ENCODE assay signal across 10 cellular contexts in the genomic region with DNA sequence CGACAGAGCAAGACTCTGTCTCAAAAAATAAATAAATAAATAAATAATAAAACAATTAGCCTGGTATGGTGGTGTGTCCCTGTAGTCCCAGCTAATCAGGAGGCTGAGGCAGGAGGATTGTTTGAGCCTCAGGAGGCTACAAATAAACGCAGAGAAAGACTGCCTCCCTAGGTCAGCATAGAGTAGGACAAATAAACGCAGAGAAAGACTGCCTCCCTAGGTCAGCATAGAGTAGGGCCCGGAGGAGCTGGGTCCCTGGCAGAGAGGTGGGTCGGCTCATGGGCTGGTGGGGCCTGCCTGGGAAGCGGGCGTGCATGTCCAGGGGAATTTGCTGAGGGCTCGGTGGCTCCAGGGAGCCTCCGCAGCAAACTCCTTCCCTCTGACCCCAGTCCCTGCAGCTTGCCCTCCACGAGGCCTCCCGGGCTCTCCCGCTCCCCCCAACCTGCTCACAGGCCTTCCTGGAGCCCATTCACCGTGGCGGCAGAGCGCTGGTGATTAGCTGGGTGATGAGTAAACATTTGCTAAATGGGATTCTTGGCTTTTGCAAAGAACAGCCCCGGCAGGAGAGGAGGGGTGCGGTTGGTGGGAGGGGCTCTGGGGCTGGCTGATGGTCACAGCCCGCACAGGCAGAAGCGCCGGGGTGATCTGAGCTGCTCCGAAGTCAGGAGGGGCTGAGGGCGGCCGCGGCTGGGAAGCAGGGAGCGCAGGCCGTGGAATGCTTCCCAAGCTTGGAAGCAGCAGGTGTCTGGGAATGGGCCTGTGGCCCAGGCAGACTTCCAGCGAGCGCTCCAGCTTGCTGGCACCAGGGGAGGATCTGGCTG.
DNase-seq lines count a peak whose midpoint lies in the region; ATAC-seq and TF ChIP-seq lines count a peak whose summit lies in the region.
"Had no signal": no experiment of that assay in that cellular context is flagged by ENCODE, and none has a peak within 500 bp of the region (broad histone marks: within the 10 kb centered on the region; RNA-seq: fewer than 3 reads in every experiment).

No MANE protein-coding gene starts in this region.

- TF ChIP-seq CTCF in mammary epithelial cell (conservative IDR thresholded peaks at IDR 0.05 in 1 of 2, IDR thresholded peaks at IDR 0.05 in 1 of 2; ENCODE audit: extremely low read depth in 1 of 2, insufficient read depth in 1 of 2, low read depth in 1 of 2, low read length in 2 of 2) (no peak), MCF 10A (IDR thresholded peaks at IDR 0.05; ENCODE audit: unreplicated experiment) (no peak), brain (conservative IDR thresholded peaks at IDR 0.05) (no peak)

- BruUV-seq in mammary epithelial cell (replicated peaks; lab: Mats Ljungman, UMichigan) (no TSS peak), MCF 10A (replicated peaks; lab: Mats Ljungman, UMichigan) (no TSS peak)

- H2AFZ ChIP-seq in mammary epithelial cell (ENCODE audit: low read depth, low read length): peak overlapping the region; percentile 7

- H3K36me3 Mint-ChIP-seq in MCF 10A (ENCODE audit: insufficient read depth, unreplicated experiment) (peaks cover 4% of the 10 kb centered on the region), brain (no peaks in the 10 kb centered on the region)
- no peaks in the 10 kb centered on the region for H3K36me3 Mint-ChIP-seq in stimulated activated naive B cell treated with anti-CD40 and anti-IgM and Interleukin-4, amounts not matched to agents 10 μg/mL and 1 μg/mL and 100 μg/mL, for 72 hours
- H3K36me3 Mint-ChIP-seq in CD8-positive, alpha-beta memory T cell: no peaks in the 10 kb centered on the region
- no peaks in the 10 kb centered on the region for H3K36me3 Mint-ChIP-seq in activated T-cell treated with anti-CD3 and anti-CD28 coated beads, Interleukin-2, amount 50 U/mL, for 24 hours (ENCODE audit: low read depth)

- peak; percentile 8 for DNase-seq in mammary epithelial cell
- no peak for DNase-seq in MCF 10A (ENCODE audit: unreplicated experiment)
- peak; percentile 79 for DNase-seq in left kidney (ENCODE audit: low read depth, low spot score)
- DNase-seq in stimulated activated naive B cell treated with anti-CD40 and anti-IgM and Interleukin-4, amounts not matched to agents 10 μg/mL and 1 μg/mL and 100 μg/mL, for 72 hours: no peak
- no peak for DNase-seq in CD8-positive, alpha-beta memory T cell
- no peak for DNase-seq in middle frontal gyrus (ENCODE audit: extremely low spot score, low spot score)
- no peak for DNase-seq in activated T-cell treated with anti-CD3 and anti-CD28 coated beads, Interleukin-2, amount 50 U/mL, for 24 hours
- DNase-seq: glutamatergic neuron had no signal

- ATAC-seq in stimulated activated naive B cell treated with anti-CD40 and anti-IgM and Interleukin-4, amounts not matched to agents 10 μg/mL and 1 μg/mL and 100 μg/mL, for 72 hours (replicated peaks): no peak

- 46% methylated on average over 12 of the region's 28 CpGs for WGBS in mammary epithelial cell (ENCODE audit: low coverage, missing lambda C conversion rate)

- dilution Hi-C loops in mammary epithelial cell (cut with HindIII; ENCODE audit: low sequenced_read_pairs): loop anchor here (5.0 kb wide), 1 partner anchor 45 kb away; no protein-coding TSS in a partner anchor

- in situ Hi-C loops in mammary epithelial cell (cut with MboI; ENCODE audit: low sequenced_read_pairs in 2 of 2): no loop called here

- CTCF ChIA-PET in mammary epithelial cell (lab: Charles Lee; ENCODE audit: low non-redundant PET): no interaction called here
- CTCF ChIA-PET in MCF 10A (lab: Yijun Ruan, JAX): interaction anchor here (1.0 kb wide), 2 partner anchors 23 to 94 kb away, joined by 4 to 6 read pairs; no protein-coding TSS in a partner anchor
- CTCF ChIA-PET in CD8-positive, alpha-beta memory T cell (lab: Charles Lee): no interaction called here

- H3K27me3 ChIP-seq in mammary epithelial cell (ENCODE audit: insufficient read depth, low read length): peaks cover 3% of the 10 kb centered on the region
- no peaks in the 10 kb centered on the region for H3K27me3 ChIP-seq in CD8-positive, alpha-beta memory T cell (ENCODE audit: insufficient read depth, low read length, poor library complexity, severe bottlenecking)

- intact Hi-C loops in mammary epithelial cell (cut with micrococcal nuclease): no loop called here
- intact Hi-C loops in MCF 10A (cut with micrococcal nuclease): no loop called here

- no peaks in the 10 kb centered on the region for H3K79me2 ChIP-seq in mammary epithelial cell (ENCODE audit: insufficient read depth, low read length)

- H3K36me3 ChIP-seq in mammary epithelial cell (ENCODE audit: insufficient read depth, low read length): no peaks in the 10 kb centered on the region
- no peaks in the 10 kb centered on the region for H3K36me3 ChIP-seq in CD8-positive, alpha-beta memory T cell (ENCODE audit: insufficient read depth, low read length)

- H3K27me3 Mint-ChIP-seq in MCF 10A (ENCODE audit: insufficient read depth, unreplicated experiment) (no peaks in the 10 kb centered on the region), brain (peaks cover 2% of the 10 kb centered on the region)
- peaks cover 6 to 15% of the 10 kb centered on the region in 2 donors for H3K27me3 Mint-ChIP-seq in stimulated activated naive B cell treated with anti-CD40 and anti-IgM and Interleukin-4, amounts not matched to agents 10 μg/mL and 1 μg/mL and 100 μg/mL, for 72 hours
- peaks cover 0 to 4% of the 10 kb centered on the region in 2 donors for H3K27me3 Mint-ChIP-seq in CD8-positive, alpha-beta memory T cell
- H3K27me3 Mint-ChIP-seq in activated T-cell treated with anti-CD3 and anti-CD28 coated beads, Interleukin-2, amount 50 U/mL, for 24 hours: no peaks in the 10 kb centered on the region

- H3K4me1 ChIP-seq in mammary epithelial cell (ENCODE audit: insufficient read depth, low read length): no peaks in the 10 kb centered on the region
- H3K4me1 ChIP-seq in CD8-positive, alpha-beta memory T cell (ENCODE audit: insufficient read depth, low read length): no peaks in the 10 kb centered on the region

- POLR2A ChIA-PET in MCF 10A (lab: Yijun Ruan, JAX): no interaction called here
- POLR2A ChIA-PET in CD8-positive, alpha-beta memory T cell (lab: Charles Lee): interaction anchor here (0.6 kb wide), 1 partner anchor 187 kb away, joined by 11 read pairs; no protein-coding TSS in a partner anchor

- H3K27ac Mint-ChIP-seq in MCF 10A (ENCODE audit: low read depth, unreplicated experiment): no peak overlapping the region
- peak overlapping the region in 4 of 5 experiments; percentile 52 to 89 (median 78) for H3K27ac Mint-ChIP-seq in brain
- no peak overlapping the region for H3K27ac Mint-ChIP-seq in stimulated activated naive B cell treated with anti-CD40 and anti-IgM and Interleukin-4, amounts not matched to agents 10 μg/mL and 1 μg/mL and 100 μg/mL, for 72 hours
- H3K27ac Mint-ChIP-seq in CD8-positive, alpha-beta memory T cell: no peak overlapping the region
- no peak overlapping the region for H3K27ac Mint-ChIP-seq in activated T-cell treated with anti-CD3 and anti-CD28 coated beads, Interleukin-2, amount 50 U/mL, for 24 hours
- H3K27ac Mint-ChIP-seq: activated T-helper 2 cell treated with anti-CD3 and anti-CD28 coated beads, Interferon-gamma antibody, Interleukin-2, Interleukin-4, amounts not matched to agents 10 μg/mL and 5 μg/mL and 100 μg/mL, durations not matched to agents 14 hours and 24 hours and 36 hours had no signal

- peak overlapping the region; percentile 56 for H3K4me2 ChIP-seq in mammary epithelial cell (ENCODE audit: insufficient read depth, low read depth, low read length)

- H3K9ac ChIP-seq in mammary epithelial cell (ENCODE audit: insufficient read depth, low read length): no peak overlapping the region

- H3K9me3 ChIP-seq in mammary epithelial cell (replicated peaks; ENCODE audit: insufficient read depth, low read length): no peaks in the 10 kb centered on the region
- no peaks in the 10 kb centered on the region for H3K9me3 ChIP-seq in CD8-positive, alpha-beta memory T cell (ENCODE audit: low read length)

- no peak overlapping the region for H3K4me3 Mint-ChIP-seq in MCF 10A (ENCODE audit: unreplicated experiment)
- H3K4me3 Mint-ChIP-seq in brain: peak overlapping the region in 4 of 5 experiments; percentile 34 to 56 (median 38)
- no peak overlapping the region for H3K4me3 Mint-ChIP-seq in stimulated activated naive B cell treated with anti-CD40 and anti-IgM and Interleukin-4, amounts not matched to agents 10 μg/mL and 1 μg/mL and 100 μg/mL, for 72 hours
- no peak overlapping the region for H3K4me3 Mint-ChIP-seq in CD8-positive, alpha-beta memory T cell
- H3K4me3 Mint-ChIP-seq in activated T-cell treated with anti-CD3 and anti-CD28 coated beads, Interleukin-2, amount 50 U/mL, for 24 hours: no peak overlapping the region

- H4K20me1 ChIP-seq in mammary epithelial cell (ENCODE audit: insufficient read depth, low read length): no peaks in the 10 kb centered on the region

- no peak overlapping the region for H3K27ac ChIP-seq in mammary epithelial cell (ENCODE audit: insufficient read depth, low read depth, low read length)
- no peak overlapping the region for H3K27ac ChIP-seq in CD8-positive, alpha-beta memory T cell (ENCODE audit: low read depth, low read length)

- H3K4me1 Mint-ChIP-seq in MCF 10A (ENCODE audit: insufficient read depth, unreplicated experiment) (no peaks in the 10 kb centered on the region), brain (peaks cover 68% of the 10 kb centered on the region)
- no peaks in the 10 kb centered on the region for H3K4me1 Mint-ChIP-seq in stimulated activated naive B cell treated with anti-CD40 and anti-IgM and Interleukin-4, amounts not matched to agents 10 μg/mL and 1 μg/mL and 100 μg/mL, for 72 hours
- no peaks in the 10 kb centered on the region for H3K4me1 Mint-ChIP-seq in CD8-positive, alpha-beta memory T cell
- H3K4me1 Mint-ChIP-seq in activated T-cell treated with anti-CD3 and anti-CD28 coated beads, Interleukin-2, amount 50 U/mL, for 24 hours (ENCODE audit: low read depth): no peaks in the 10 kb centered on the region

- no peaks in the 10 kb centered on the region for H3K9me3 Mint-ChIP-seq in MCF 10A (ENCODE audit: unreplicated experiment)
- peaks cover 0 to 3% (median 0%) of the 10 kb centered on the region in 5 experiments for H3K9me3 Mint-ChIP-seq in brain
- no peaks in the 10 kb centered on the region for H3K9me3 Mint-ChIP-seq in stimulated activated naive B cell treated with anti-CD40 and anti-IgM and Interleukin-4, amounts not matched to agents 10 μg/mL and 1 μg/mL and 100 μg/mL, for 72 hours
- no peaks in the 10 kb centered on the region for H3K9me3 Mint-ChIP-seq in CD8-positive, alpha-beta memory T cell
- H3K9me3 Mint-ChIP-seq in activated T-cell treated with anti-CD3 and anti-CD28 coated beads, Interleukin-2, amount 50 U/mL, for 24 hours: no peaks in the 10 kb centered on the region
- H3K9me3 Mint-ChIP-seq: activated T-helper 2 cell treated with anti-CD3 and anti-CD28 coated beads, Interferon-gamma antibody, Interleukin-2, Interleukin-4, amounts not matched to agents 10 μg/mL and 5 μg/mL and 100 μg/mL, durations not matched to agents 14 hours and 24 hours and 36 hours had no signal

- H3K4me3 ChIP-seq in mammary epithelial cell (replicated peaks in 1 of 3; ENCODE audit: insufficient read depth in 1 of 3, low read depth in 2 of 3, low read length in 3 of 3): no peak overlapping the region
- H3K4me3 ChIP-seq in CD8-positive, alpha-beta memory T cell (ENCODE audit: low read length): no peak overlapping the region

Comparison
In these comparisons a context has a peak if more than half of its experiments do, and no peak if none do; other contexts are left out.
1. DNase-seq: peak in mammary epithelial cell (single experiment) and left kidney (single experiment); none in MCF 10A (single experiment), stimulated activated naive B cell treated with anti-CD40 and anti-IgM and Interleukin-4, amounts not matched to agents 10 μg/mL and 1 μg/mL and 100 μg/mL, for 72 hours (single experiment), CD8-positive, alpha-beta memory T cell (0 of 5), middle frontal gyrus (single experiment) and activated T-cell treated with anti-CD3 and anti-CD28 coated beads, Interleukin-2, amount 50 U/mL, for 24 hours (single experiment).
2. H3K27ac Mint-ChIP-seq: peak in brain (4 of 5); none in MCF 10A (single experiment), stimulated activated naive B cell treated with anti-CD40 and anti-IgM and Interleukin-4, amounts not matched to agents 10 μg/mL and 1 μg/mL and 100 μg/mL, for 72 hours (single experiment), CD8-positive, alpha-beta memory T cell (0 of 8) and activated T-cell treated with anti-CD3 and anti-CD28 coated beads, Interleukin-2, amount 50 U/mL, for 24 hours (single experiment).
3. H3K4me3 Mint-ChIP-seq: peak in brain (4 of 5); none in MCF 10A (single experiment), stimulated activated naive B cell treated with anti-CD40 and anti-IgM and Interleukin-4, amounts not matched to agents 10 μg/mL and 1 μg/mL and 100 μg/mL, for 72 hours (0 of 2), CD8-positive, alpha-beta memory T cell (0 of 7) and activated T-cell treated with anti-CD3 and anti-CD28 coated beads, Interleukin-2, amount 50 U/mL, for 24 hours (single experiment).